ENCODE assay signal across 8 cellular contexts in genomic region chr6:2970034-2970685, GRCh38. TPM values are rescaled to one million over a fixed set of nuclear protein-coding genes. Genes with fewer than 3 reads are reported as not detected.
DNase-seq lines count a peak whose midpoint lies in the region; ATAC-seq, FAIRE-seq and TF ChIP-seq lines count a peak whose summit lies in the region.

No MANE protein-coding gene starts in this region.

- H3K4me3 ChIP-seq in A549 (peak overlapping the region; percentile 86), Loucy (ENCODE audit: low read length, poor library complexity, severe bottlenecking) (peak overlapping the region; percentile 78)

- no peak for FAIRE-seq in A549 (lab: Jason Lieb, UNC)

- H3K9me3 ChIP-seq in A549, result no peaks in the 10 kb centered on the region
- H3K9me3 ChIP-seq in Loucy (ENCODE audit: insufficient read depth, low read depth, low read length), result no peaks in the 10 kb centered on the region; the same call in 1 of the 2 replicates

- H3K4me1 ChIP-seq in A549 (peaks cover 11% of the 10 kb centered on the region; the same call in 2 of the 3 replicates), Loucy (ENCODE audit: insufficient read depth, low read length, poor library complexity, severe bottlenecking) (peaks cover 10% of the 10 kb centered on the region)

- TF ChIP-seq POLR2A in A549 (IDR thresholded peaks at IDR 0.05; ENCODE audit: low read length), result no peak

- 29% methylated on average over 10 of the region's 10 CpGs for WGBS in A549 (ENCODE audit: missing lambda C conversion rate)

- no peaks in the 10 kb centered on the region for H3K27me3 ChIP-seq in Loucy (ENCODE audit: insufficient read depth, low read length, poor library complexity, severe bottlenecking)

- H3K79me2 ChIP-seq in Loucy (ENCODE audit: insufficient read depth, low read length), result 0 out of 2 replicates have a peak, but pooled peaks cover 8% of the 10 kb centered on the region

- TF ChIP-seq CTCF in A549 (IDR thresholded peaks at IDR 0.05) (no peak), Loucy (conservative IDR thresholded peaks at IDR 0.05; ENCODE audit: low read length) (no peak), GM10266 (IDR thresholded peaks at IDR 0.05; ENCODE audit: control insufficient read depth, insufficient read depth, low read depth, missing control alignments) (no peak)

- TF ChIP-seq EP300 in A549 (IDR thresholded peaks at IDR 0.05), result no peak

- DNase-seq in A549 (ENCODE audit: low read depth in 1 of 2, low spot score in 1 of 2) (no peak), naive B cell (no peak), GM10266 (ENCODE audit: extremely low spot score) (no peak)

- H2AFZ ChIP-seq in Loucy (ENCODE audit: low read length), result no peak overlapping the region

- no peaks in the 10 kb centered on the region for H3K36me3 Mint-ChIP-seq in naive B cell

- H4K20me1 ChIP-seq in Loucy (ENCODE audit: insufficient read depth, low read length, poor library complexity, severe bottlenecking), result no peaks in the 10 kb centered on the region

- H3K4me1 Mint-ChIP-seq in naive B cell, result peaks cover 8 to 47% (median 22%) of the 10 kb centered on the region in 3 donors

- H3K9me2 ChIP-seq in Loucy (replicated peaks; ENCODE audit: low read depth, low read length), result no peaks in the 10 kb centered on the region

- H3K9me3 Mint-ChIP-seq in naive B cell, result no peaks in the 10 kb centered on the region

- H3K9ac ChIP-seq in Loucy (ENCODE audit: low read depth, low read length, poor library complexity, severe bottlenecking), result peak overlapping the region; percentile 76

- 0 out of 2 replicates have a peak, but pooled peaks cover 4% of the 10 kb centered on the region for H3F3A ChIP-seq in Loucy (ENCODE audit: low read depth)

- peaks cover 0 to 5% (median 4%) of the 10 kb centered on the region in 3 donors for H3K27me3 Mint-ChIP-seq in naive B cell

- no peak for TF ChIP-seq RAD21 in A549 (conservative IDR thresholded peaks at IDR 0.05 in 1 of 2, IDR thresholded peaks at IDR 0.05 in 1 of 2)

- H3K4me2 ChIP-seq in A549, result peak overlapping the region; percentile 83
- H3K4me2 ChIP-seq in Loucy (ENCODE audit: low read depth, low read length, poor library complexity, severe bottlenecking), result peak overlapping the region; percentile 73

- H3K27ac ChIP-seq in A549 (peak overlapping the region; percentile 88 to 99), cingulate gyrus (ENCODE audit: low read depth, low read length) (peak overlapping the region; percentile 81)

- POLR2A ChIA-PET in A549 (lab: Yijun Ruan, JAX), result no interaction called here

- H3K27ac Mint-ChIP-seq in naive B cell, result peak overlapping the region; percentile 5 to 95 (median 78)

- H3K4me3 Mint-ChIP-seq in naive B cell, result peak overlapping the region; percentile 81 to 96 (median 92)

- CTCF ChIA-PET in A549 (lab: Yijun Ruan, JAX), result no interaction called here

- no peaks in the 10 kb centered on the region for H3K36me3 ChIP-seq in Loucy (ENCODE audit: insufficient read depth, low read length)

- ATAC-seq in A549 (peak in 1 of 2 experiments; percentile 14; a peak in 3 of 6 replicates), naive B cell (ENCODE audit: low read depth in 2 of 2) (no peak), HG03354 (IDR thresholded peaks at IDR 0.05; ENCODE audit: poor library complexity, severe bottlenecking, unreplicated experiment) (no peak), GM21447 (IDR thresholded peaks at IDR 0.05; ENCODE audit: unreplicated experiment) (no peak), HG02759 (IDR thresholded peaks at IDR 0.05; ENCODE audit: unreplicated experiment) (no peak)

TF ChIP-seq in A549, 52 proteins besides CTCF, POLR2A, EP300 and RAD21:
- no peak for TF ChIP-seq FOSB (CRISPR knock-in tag; IDR thresholded peaks at IDR 0.05)
- TF ChIP-seq ZSCAN20 (CRISPR knock-in tag; IDR thresholded peaks at IDR 0.05), result no peak
- no peak for TF ChIP-seq ZNF302 (CRISPR knock-in tag; IDR thresholded peaks at IDR 0.05)
- no peak for TF ChIP-seq MAX (IDR thresholded peaks at IDR 0.05)
- TF ChIP-seq HEYL (CRISPR knock-in tag; IDR thresholded peaks at IDR 0.05), result no peak
- TF ChIP-seq HOXB13 (CRISPR knock-in tag; IDR thresholded peaks at IDR 0.05; ENCODE audit: low read depth), result no peak
- no peak for TF ChIP-seq CBX8 (IDR thresholded peaks at IDR 0.05)
- TF ChIP-seq TP53 (CRISPR knock-in tag; IDR thresholded peaks at IDR 0.05), result no peak
- no peak for TF ChIP-seq SMC3 (IDR thresholded peaks at IDR 0.05)
- TF ChIP-seq GATA3 (IDR thresholded peaks at IDR 0.05; ENCODE audit: borderline replicate concordance), result no peak
- no peak for TF ChIP-seq CHD2 (IDR thresholded peaks at IDR 0.05; ENCODE audit: low read length, partially characterized antibody)
- no peak for TF ChIP-seq EHMT2 (IDR thresholded peaks at IDR 0.05; ENCODE audit: low read depth)
- TF ChIP-seq, protein P1, sequence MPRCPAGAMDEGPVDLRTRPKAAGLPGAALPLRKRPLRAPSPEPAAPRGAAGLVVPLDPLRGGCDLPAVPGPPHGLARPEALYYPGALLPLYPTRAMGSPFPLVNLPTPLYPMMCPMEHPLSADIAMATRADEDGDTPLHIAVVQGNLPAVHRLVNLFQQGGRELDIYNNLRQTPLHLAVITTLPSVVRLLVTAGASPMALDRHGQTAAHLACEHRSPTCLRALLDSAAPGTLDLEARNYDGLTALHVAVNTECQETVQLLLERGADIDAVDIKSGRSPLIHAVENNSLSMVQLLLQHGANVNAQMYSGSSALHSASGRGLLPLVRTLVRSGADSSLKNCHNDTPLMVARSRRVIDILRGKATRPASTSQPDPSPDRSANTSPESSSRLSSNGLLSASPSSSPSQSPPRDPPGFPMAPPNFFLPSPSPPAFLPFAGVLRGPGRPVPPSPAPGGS (IDR thresholded peaks at IDR 0.05), result no peak
- no peak for TF ChIP-seq ELK1 (IDR thresholded peaks at IDR 0.05; ENCODE audit: low read depth, low read length)
- TF ChIP-seq JUNB (IDR thresholded peaks at IDR 0.05), result no peak
- TF ChIP-seq RCOR1 (IDR thresholded peaks at IDR 0.05; ENCODE audit: low read depth, low read length), result no peak
- TF ChIP-seq HOXA7 (CRISPR knock-in tag; IDR thresholded peaks at IDR 0.05), result no peak
- no peak for TF ChIP-seq RFX5 (IDR thresholded peaks at IDR 0.05)
- no peak for TF ChIP-seq HOXB5 (CRISPR knock-in tag; IDR thresholded peaks at IDR 0.05)
TF ChIP-seq in A549: peak in this region for 0.

RNA-seq across cellular contexts. Expression of gene SERPINB6, which starts 1.2 kb away (rescaled TPM):
- polyA plus RNA-seq in A549 (2011; rRNA removed), result 107 and 126 TPM in 2 replicates
- 84.1 and 91.4 TPM in 2 replicates for polyA plus RNA-seq in A549 (2012; cell fraction: cytosol; rRNA removed)
- polyA plus RNA-seq in A549 (2012; cell fraction: nucleus; rRNA removed), result 86.4 and 139 TPM in 2 replicates
- 98.5 to 107 TPM (median 104 TPM) in 3 replicates for polyA plus RNA-seq in A549 (2017; fragmentation: RNase III; extraction: RNeasy Plus Mini Kit Qiagen cat#74134 plus additional on column Dnase treatment)
- polyA minus RNA-seq in A549 (2011; rRNA and poly(A)+ RNA removed), result 65.5 and 65.6 TPM in 2 replicates
- 10 to 100 TPM; 30.2 to 90.6 (median 71.2) TPM for polyA plus RNA-seq in naive B cell (ENCODE audit: low read depth in 6 of 6)

RNA-seq across cellular contexts. Expression of gene NQO2, which starts 29.5 kb away (rescaled TPM):
- polyA plus RNA-seq in A549 (2011; rRNA removed) (77.0 and 86.5 TPM in 2 replicates), A549 (2017; fragmentation: RNase III; extraction: RNeasy Plus Mini Kit Qiagen cat#74134 plus additional on column Dnase treatment) (61.3 to 70.6 TPM (median 67.2 TPM) in 3 replicates), naive B cell (ENCODE audit: low read depth in 6 of 6) (10 to 100 TPM in 4 of 6 donors, 1 to 10 TPM in 2; 8.0 to 23.2 (median 14.3) TPM)
- polyA plus RNA-seq in A549 (2012; cell fraction: cytosol; rRNA removed), result 78.6 and 80.2 TPM in 2 replicates
- 37.9 and 48.4 TPM in 2 replicates for polyA plus RNA-seq in A549 (2012; cell fraction: nucleus; rRNA removed)
- polyA minus RNA-seq in A549 (2011; rRNA and poly(A)+ RNA removed), result 47.2 and 54.9 TPM in 2 replicates
